23 cellular contexts compared by ENCODE assay signal in genomic region chr10:88762906-88763305, GRCh38.
"Had no signal": no experiment of that assay in that cellular context is flagged by ENCODE, and none has a peak within 500 bp of the region (broad histone marks: within the 10 kb centered on the region; RNA-seq: fewer than 3 reads in every experiment).

No MANE protein-coding gene starts in this region.

- DNase-seq: left colon; left lung; lower lobe of right lung; naive thymus-derived CD8-positive, alpha-beta T cell; nucleus accumbens; pancreas; posterior cingulate gyrus; retina; right cardiac atrium; stimulated activated CD4-positive, alpha-beta T cell treated with anti-CD3 and anti-CD28 coated beads, Interleukin-12 subunit alpha, Interleukin-12 subunit beta, amount 100 ng/mL, for 4 hours; stimulated activated CD4-positive, alpha-beta T cell treated with anti-CD3 and anti-CD28 coated beads, Interleukin-15, amount 100 ng/mL, for 24 hours; stimulated activated CD4-positive, alpha-beta T cell treated with anti-CD3 and anti-CD28 coated beads, Interleukin-2, amount 100 ng/mL, for 24 hours; stimulated activated CD4-positive, alpha-beta T cell treated with anti-CD3 and anti-CD28 coated beads, Interleukin-4, amount 100 ng/mL, for 1 hour; stimulated activated naive B cell treated with anti-CD40 and anti-IgM and Interleukin-4, amounts not matched to agents 10 μg/mL and 1 μg/mL and 100 μg/mL, for 72 hours; stimulated activated naive CD8-positive, alpha-beta T cell treated with anti-CD3 and anti-CD28 coated beads, Interleukin-15, Interleukin-2, amounts not matched to agents 100 U/mL and 50 U/mL, for 24 hours; stomach had no signal

- H3K27ac ChIP-seq: left lung, lower lobe of right lung, pancreas, prostate gland, stomach, thoracic aorta, tibial nerve, vagina had no signal

- H3K4me3 ChIP-seq: left lung, lower lobe of right lung, pancreas, prostate gland, skin epidermis, stomach, thoracic aorta, tibial nerve, vagina had no signal

- H3K36me3 ChIP-seq: left lung, lower lobe of right lung, pancreas, prostate gland, stomach, thoracic aorta, tibial nerve, vagina had no signal

- FAIRE-seq: keratinocyte, pancreas had no signal

- H3K9me3 ChIP-seq: left lung, lower lobe of right lung, pancreas, prostate gland, stomach, thoracic aorta, tibial nerve, vagina had no signal

- H3K4me1 ChIP-seq: lower lobe of right lung, pancreas, prostate gland, stomach, tibial nerve, vagina had no signal

- ATAC-seq: left colon; left lung; lower lobe of right lung; naive thymus-derived CD8-positive, alpha-beta T cell; pancreas; right cardiac atrium; sciatic nerve; stimulated activated naive B cell treated with anti-CD40 and anti-IgM and Interleukin-4, amounts not matched to agents 10 μg/mL and 1 μg/mL and 100 μg/mL, for 72 hours; stimulated activated naive CD8-positive, alpha-beta T cell treated with anti-CD3 and anti-CD28 coated beads, Interleukin-15, Interleukin-2, amounts not matched to agents 100 U/mL and 50 U/mL, for 24 hours had no signal

- H3K27me3 ChIP-seq: left lung, pancreas, stomach, tibial nerve, vagina had no signal
